Comparison of ENCODE assay signal across 25 cellular contexts in the genomic region with DNA sequence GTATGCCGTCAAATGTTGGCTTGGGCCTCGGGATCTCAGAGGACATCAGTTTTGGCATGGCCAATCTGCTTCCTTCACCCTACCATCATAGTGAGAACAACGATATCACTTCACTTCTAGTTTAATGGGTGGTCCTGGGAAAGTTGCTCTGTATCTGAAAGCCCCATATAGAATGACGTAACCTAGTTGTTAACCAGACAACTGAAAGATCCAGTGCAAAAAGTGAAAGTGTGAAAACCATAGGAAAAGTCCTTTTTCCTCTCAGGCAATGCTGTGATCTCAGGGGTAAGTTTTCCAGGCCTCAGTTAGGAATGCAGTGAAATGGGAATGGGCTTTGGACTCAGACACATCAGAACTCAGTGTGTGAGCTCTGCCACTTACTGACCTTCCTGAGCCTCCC.
"Had no signal": no experiment of that assay in that cellular context is flagged by ENCODE, and none has a peak within 500 bp of the region (broad histone marks: within the 10 kb centered on the region; RNA-seq: fewer than 3 reads in every experiment).

No MANE protein-coding gene starts in this region.

- H3K36me3 ChIP-seq: spleen, thyroid gland, upper lobe of right lung had no signal

- DNase-seq: activated CD4-positive, alpha-beta memory T cell treated with anti-CD3 and anti-CD28 coated beads, Interleukin-2, amount 10 ng/mL, durations not matched to agents 7 days and 5 days; activated CD4-positive, alpha-beta T cell treated with anti-CD3 and anti-CD28 coated beads, Interleukin-2, amount 10 ng/mL, durations not matched to agents 24 days and 14 days; activated effector memory CD4-positive, alpha-beta T cell treated with anti-CD3 and anti-CD28 coated beads, Interleukin-2, amount 50 U/mL, for 16 hours; activated naive CD4-positive, alpha-beta T cell treated with anti-CD3 and anti-CD28 coated beads, Interleukin-2, amount 50 U/mL, for 16 hours; activated naive CD8-positive, alpha-beta T cell treated with anti-CD3 and anti-CD28 coated beads, Interleukin-2, amount 50 U/mL, for 24 hours; activated T-cell treated with anti-CD3 and anti-CD28 coated beads, Interleukin-2, amount 50 U/mL, for 72 hours; aorta; effector CD4-positive, alpha-beta T cell; foreskin fibroblast; immature natural killer cell; kidney glomerular epithelial cell; left ventricle myocardium superior; mammary epithelial cell; posterior cingulate gyrus; retina; SK-N-SH; spleen; stimulated activated CD4-positive, alpha-beta T cell treated with anti-CD3 and anti-CD28 coated beads, Interleukin-4, amount 100 ng/mL, for 1 hour; thyroid gland; upper lobe of right lung had no signal

- H3K4me2 ChIP-seq: SK-N-SH had no signal

- H3K27me3 ChIP-seq: spleen, thyroid gland, upper lobe of right lung had no signal

- H3K4me3 ChIP-seq: coronary artery, spleen, thyroid gland, upper lobe of right lung had no signal

- H3K4me1 Mint-ChIP-seq: nephron had no signal

- H3K27me3 Mint-ChIP-seq: central memory CD8-positive, alpha-beta T cell had no signal

- H3K9me3 ChIP-seq: SK-N-SH, spleen, thyroid gland, upper lobe of right lung had no signal

- ATAC-seq: activated naive CD8-positive, alpha-beta T cell treated with anti-CD3 and anti-CD28 coated beads, Interleukin-2, amount 50 U/mL, for 24 hours; upper lobe of right lung had no signal

- H3K27ac ChIP-seq: coronary artery, spleen, thyroid gland, upper lobe of right lung, VCaP had no signal

- H3K4me1 ChIP-seq: spleen, thyroid gland, upper lobe of right lung had no signal

- H3K27ac Mint-ChIP-seq: activated CD4-positive, alpha-beta memory T cell treated with anti-CD3 and anti-CD28 coated beads, Interleukin-2, amount 10 ng/mL, durations not matched to agents 7 days and 5 days; activated CD4-positive, alpha-beta T cell treated with anti-CD3 and anti-CD28 coated beads, Interleukin-2, amount 10 ng/mL, durations not matched to agents 24 days and 14 days; activated naive CD8-positive, alpha-beta T cell treated with anti-CD3 and anti-CD28 coated beads, Interleukin-2, amount 50 U/mL, for 24 hours; activated T-cell treated with anti-CD3 and anti-CD28 coated beads, Interleukin-2, amount 50 U/mL, for 72 hours; immature natural killer cell; nephron; T-helper 2 cell treated with Interferon-gamma antibody and Interleukin-4, amounts not matched to agents 5 μg/mL and 100 μg/mL, for 36 hours had no signal

- H3K9me3 Mint-ChIP-seq: activated CD4-positive, alpha-beta memory T cell treated with anti-CD3 and anti-CD28 coated beads, Interleukin-2, amount 10 ng/mL, durations not matched to agents 7 days and 5 days; activated naive CD8-positive, alpha-beta T cell treated with anti-CD3 and anti-CD28 coated beads, Interleukin-2, amount 50 U/mL, for 24 hours; activated T-cell treated with anti-CD3 and anti-CD28 coated beads, Interleukin-2, amount 50 U/mL, for 72 hours; central memory CD8-positive, alpha-beta T cell; immature natural killer cell; nephron; T-helper 2 cell treated with Interferon-gamma antibody and Interleukin-4, amounts not matched to agents 5 μg/mL and 100 μg/mL, for 36 hours had no signal

- H3K9me2 ChIP-seq: SK-N-SH had no signal

- H3K4me3 Mint-ChIP-seq: activated CD4-positive, alpha-beta memory T cell treated with anti-CD3 and anti-CD28 coated beads, Interleukin-2, amount 10 ng/mL, durations not matched to agents 7 days and 5 days; activated CD4-positive, alpha-beta T cell treated with anti-CD3 and anti-CD28 coated beads, Interleukin-2, amount 10 ng/mL, durations not matched to agents 24 days and 14 days; activated naive CD8-positive, alpha-beta T cell treated with anti-CD3 and anti-CD28 coated beads, Interleukin-2, amount 50 U/mL, for 24 hours; activated T-cell treated with anti-CD3 and anti-CD28 coated beads, Interleukin-2, amount 50 U/mL, for 72 hours; central memory CD8-positive, alpha-beta T cell; immature natural killer cell; nephron; T-helper 2 cell treated with Interferon-gamma antibody and Interleukin-4, amounts not matched to agents 5 μg/mL and 100 μg/mL, for 36 hours had no signal
